Comparison of ENCODE assay signal across 25 cellular contexts in the genomic region with DNA sequence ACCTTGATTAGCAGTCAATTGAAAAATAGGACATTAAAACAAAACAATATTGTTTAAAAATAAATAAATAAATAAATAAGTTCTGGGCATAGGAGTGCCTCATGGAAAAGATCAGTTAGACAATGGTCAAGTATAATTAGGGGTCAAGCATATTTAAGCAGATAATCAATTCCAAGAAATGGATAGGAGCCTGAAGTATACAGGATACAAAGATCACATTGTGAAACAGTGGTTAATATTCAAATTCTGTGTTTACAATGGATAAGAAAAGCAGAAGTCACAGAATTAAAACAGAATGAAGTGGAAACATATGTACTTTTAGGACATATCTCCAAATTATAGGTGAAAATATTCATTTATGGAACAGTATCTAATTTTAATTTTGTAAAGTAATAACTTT.
"Had no signal": no experiment of that assay in that cellular context is flagged by ENCODE, and none has a peak within 500 bp of the region (broad histone marks: within the 10 kb centered on the region; RNA-seq: fewer than 3 reads in every experiment).

No MANE protein-coding gene starts in this region.

- H3K27ac ChIP-seq: left lung, ovary, right atrium auricular region, skin epidermis, stomach, testis, thyroid gland, transverse colon, upper lobe of left lung, vagina had no signal

- ATAC-seq: left cardiac atrium; left lung; mucosa of descending colon; naive thymus-derived CD4-positive, alpha-beta T cell; natural killer cell treated with Interleukin-12 subunit alpha and Interleukin-12 subunit beta and Interleukin-15 and Interleukin-18, amount 100 ng/mL, for 72 hours; sciatic nerve; stimulated activated naive B cell treated with anti-CD40 and anti-IgM and Interleukin-4, amounts not matched to agents 10 μg/mL and 1 μg/mL and 100 μg/mL, for 72 hours; stimulated activated naive CD8-positive, alpha-beta T cell treated with anti-CD3 and anti-CD28 coated beads, Interleukin-15, Interleukin-2, amounts not matched to agents 100 U/mL and 50 U/mL, for 24 hours had no signal

- H3K27me3 ChIP-seq: left lung, ovary, right atrium auricular region, stomach, testis, thyroid gland, transverse colon, upper lobe of left lung, vagina had no signal

- H3K9me3 ChIP-seq: mucosa of descending colon, ovary, testis, thyroid gland, transverse colon, vagina had no signal

- DNase-seq: hippocampal formation; kidney glomerular epithelial cell; left cardiac atrium; left lung; midbrain; mucosa of descending colon; naive thymus-derived CD4-positive, alpha-beta T cell; ovary; stimulated activated CD4-positive, alpha-beta T cell treated with anti-CD3 and anti-CD28 coated beads, Interleukin-12 subunit alpha, Interleukin-12 subunit beta, amount 100 ng/mL, for 4 hours; stimulated activated CD4-positive, alpha-beta T cell treated with anti-CD3 and anti-CD28 coated beads, Interleukin-15, amount 100 ng/mL, for 24 hours; stimulated activated CD4-positive, alpha-beta T cell treated with anti-CD3 and anti-CD28 coated beads, Interleukin-2, amount 100 ng/mL, for 24 hours; stimulated activated CD4-positive, alpha-beta T cell treated with anti-CD3 and anti-CD28 coated beads, Interleukin-4, amount 100 ng/mL, for 1 hour; stimulated activated naive B cell treated with anti-CD40 and anti-IgM and Interleukin-4, amounts not matched to agents 10 μg/mL and 1 μg/mL and 100 μg/mL, for 72 hours; stimulated activated naive CD8-positive, alpha-beta T cell treated with anti-CD3 and anti-CD28 coated beads, Interleukin-15, Interleukin-2, amounts not matched to agents 100 U/mL and 50 U/mL, for 24 hours; stomach; testis; thyroid gland; transverse colon; upper lobe of left lung had no signal

- H3K4me3 ChIP-seq: left lung, lung, mucosa of descending colon, ovary, right atrium auricular region, skin epidermis, stomach, testis, thyroid gland, transverse colon, upper lobe of left lung, vagina had no signal

- H3K4me1 ChIP-seq: left lung, right atrium auricular region, stomach, testis, thyroid gland, transverse colon, upper lobe of left lung, vagina had no signal

- H3K36me3 ChIP-seq: left lung, ovary, right atrium auricular region, stomach, thyroid gland, transverse colon, upper lobe of left lung, vagina had no signal
